In the genomic region with DNA sequence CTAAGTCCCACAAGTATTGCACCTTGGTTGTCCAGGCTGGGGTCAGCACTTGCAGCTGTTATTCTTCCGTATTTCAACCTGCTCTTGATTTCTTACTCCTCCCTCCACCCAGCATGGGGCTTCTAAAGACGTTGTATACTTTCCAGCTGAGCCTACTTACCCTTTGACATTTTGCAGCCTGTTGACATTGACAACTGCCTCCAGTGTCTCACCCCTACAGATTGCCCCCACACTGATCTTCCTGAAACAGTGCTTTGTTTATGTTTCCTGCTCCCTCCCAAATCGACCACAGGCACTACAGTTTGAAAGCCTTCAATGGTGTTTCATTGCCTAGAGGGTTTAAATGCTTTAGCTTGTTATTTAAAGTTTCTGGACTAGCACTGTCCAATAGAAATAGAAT, we compare ENCODE assay signal across 12 cellular contexts. TPM values are rescaled to one million over a fixed set of nuclear protein-coding genes. Genes with fewer than 3 reads are reported as not detected.
DNase-seq lines count a peak whose midpoint lies in the region; ATAC-seq and TF ChIP-seq lines count a peak whose summit lies in the region.
"Had no signal": no experiment of that assay in that cellular context is flagged by ENCODE, and none has a peak within 500 bp of the region (broad histone marks: within the 10 kb centered on the region; RNA-seq: fewer than 3 reads in every experiment).

No MANE protein-coding gene starts in this region.

- peaks cover 62% of the 10 kb centered on the region for H3K4me1 Mint-ChIP-seq in activated CD8-positive, alpha-beta memory T cell treated with anti-CD3 and anti-CD28 coated beads, Interleukin-2, amount 10 ng/mL, durations not matched to agents 7 days and 5 days
- H3K4me1 Mint-ChIP-seq in activated naive CD8-positive, alpha-beta T cell treated with anti-CD3 and anti-CD28 coated beads, Interleukin-2, amount 50 U/mL, for 24 hours, result peaks cover 82% of the 10 kb centered on the region
- peaks cover 52 to 91% of the 10 kb centered on the region in 2 donors for H3K4me1 Mint-ChIP-seq in stimulated activated naive B cell treated with anti-CD40 and anti-IgM and Interleukin-4, amounts not matched to agents 10 μg/mL and 1 μg/mL and 100 μg/mL, for 72 hours

- peaks cover 4% of the 10 kb centered on the region for H3K36me3 Mint-ChIP-seq in activated CD8-positive, alpha-beta memory T cell treated with anti-CD3 and anti-CD28 coated beads, Interleukin-2, amount 10 ng/mL, durations not matched to agents 7 days and 5 days
- no peaks in the 10 kb centered on the region for H3K36me3 Mint-ChIP-seq in activated naive CD8-positive, alpha-beta T cell treated with anti-CD3 and anti-CD28 coated beads, Interleukin-2, amount 50 U/mL, for 24 hours (ENCODE audit: low read depth)
- H3K36me3 Mint-ChIP-seq in stimulated activated naive B cell treated with anti-CD40 and anti-IgM and Interleukin-4, amounts not matched to agents 10 μg/mL and 1 μg/mL and 100 μg/mL, for 72 hours, result peaks cover 4% of the 10 kb centered on the region in 2 donors

- no peak overlapping the region for H3K4me3 Mint-ChIP-seq in activated CD8-positive, alpha-beta memory T cell treated with anti-CD3 and anti-CD28 coated beads, Interleukin-2, amount 10 ng/mL, durations not matched to agents 7 days and 5 days
- peak overlapping the region; percentile 16 for H3K4me3 Mint-ChIP-seq in activated naive CD8-positive, alpha-beta T cell treated with anti-CD3 and anti-CD28 coated beads, Interleukin-2, amount 50 U/mL, for 24 hours
- peak overlapping the region; percentile 52 to 64 for H3K4me3 Mint-ChIP-seq in stimulated activated naive B cell treated with anti-CD40 and anti-IgM and Interleukin-4, amounts not matched to agents 10 μg/mL and 1 μg/mL and 100 μg/mL, for 72 hours

- H3K27me3 Mint-ChIP-seq in activated CD8-positive, alpha-beta memory T cell treated with anti-CD3 and anti-CD28 coated beads, Interleukin-2, amount 10 ng/mL, durations not matched to agents 7 days and 5 days, result no peaks in the 10 kb centered on the region
- H3K27me3 Mint-ChIP-seq in activated naive CD8-positive, alpha-beta T cell treated with anti-CD3 and anti-CD28 coated beads, Interleukin-2, amount 50 U/mL, for 24 hours, result no peaks in the 10 kb centered on the region
- no peaks in the 10 kb centered on the region for H3K27me3 Mint-ChIP-seq in stimulated activated naive B cell treated with anti-CD40 and anti-IgM and Interleukin-4, amounts not matched to agents 10 μg/mL and 1 μg/mL and 100 μg/mL, for 72 hours

- CTCF ChIA-PET in activated CD8-positive, alpha-beta memory T cell treated with anti-CD3 and anti-CD28 coated beads, Interleukin-2, amount 10 ng/mL, durations not matched to agents 7 days and 5 days (lab: Charles Lee), result interaction anchor here (1.1 kb wide), 1 partner anchor 297 kb away, joined by 4 read pairs; no protein-coding TSS in a partner anchor

- no peak for TF ChIP-seq POLR2A in erythroblast (IDR thresholded peaks at IDR 0.05; ENCODE audit: low read length)

- peak overlapping the region; percentile 71 for H3K27ac Mint-ChIP-seq in activated CD8-positive, alpha-beta memory T cell treated with anti-CD3 and anti-CD28 coated beads, Interleukin-2, amount 10 ng/mL, durations not matched to agents 7 days and 5 days
- H3K27ac Mint-ChIP-seq in activated naive CD8-positive, alpha-beta T cell treated with anti-CD3 and anti-CD28 coated beads, Interleukin-2, amount 50 U/mL, for 24 hours, result peak overlapping the region; percentile 65
- peak overlapping the region; percentile 88 for H3K27ac Mint-ChIP-seq in stimulated activated naive B cell treated with anti-CD40 and anti-IgM and Interleukin-4, amounts not matched to agents 10 μg/mL and 1 μg/mL and 100 μg/mL, for 72 hours

- no peak for ATAC-seq in activated CD8-positive, alpha-beta memory T cell treated with anti-CD3 and anti-CD28 coated beads, Interleukin-2, amount 10 ng/mL, durations not matched to agents 7 days and 5 days
- ATAC-seq in activated naive CD8-positive, alpha-beta T cell treated with anti-CD3 and anti-CD28 coated beads, Interleukin-2, amount 50 U/mL, for 24 hours, result peak; percentile 7
- ATAC-seq in stimulated activated naive B cell treated with anti-CD40 and anti-IgM and Interleukin-4, amounts not matched to agents 10 μg/mL and 1 μg/mL and 100 μg/mL, for 72 hours (replicated peaks), result no peak
- no peak for ATAC-seq in GM18868 (IDR thresholded peaks at IDR 0.05; ENCODE audit: unreplicated experiment)

- DNase-seq in activated CD8-positive, alpha-beta memory T cell treated with anti-CD3 and anti-CD28 coated beads, Interleukin-2, amount 10 ng/mL, durations not matched to agents 7 days and 5 days, result peak; percentile 40
- DNase-seq in activated CD8-positive, alpha-beta memory T cell treated with anti-CD3 and anti-CD28 coated beads for 24 hours, result no peak
- DNase-seq in NAMALWA (ENCODE audit: low spot score) (peak; percentile 45), erythroblast (lab: John Stamatoyannopoulos, UW) (no peak)
- DNase-seq in activated naive CD8-positive, alpha-beta T cell treated with anti-CD3 and anti-CD28 coated beads, Interleukin-2, amount 50 U/mL, for 24 hours, result no peak
- DNase-seq in stimulated activated naive B cell treated with anti-CD40 and anti-IgM and Interleukin-4, amounts not matched to agents 10 μg/mL and 1 μg/mL and 100 μg/mL, for 72 hours, result no peak
- no peak for DNase-seq in activated CD4-positive, CD25-positive, alpha-beta regulatory T cell treated with anti-CD3 and anti-CD28 coated beads, Interleukin-2, amount 50 U/mL, for 72 hours
- DNase-seq: NCI-H1092, NCI-H526 treated with DMSO at 0.1 percent for 48 hours, uterus had no signal

- no peaks in the 10 kb centered on the region for H3K9me3 Mint-ChIP-seq in activated CD8-positive, alpha-beta memory T cell treated with anti-CD3 and anti-CD28 coated beads, Interleukin-2, amount 10 ng/mL, durations not matched to agents 7 days and 5 days (ENCODE audit: low read depth)
- no peaks in the 10 kb centered on the region for H3K9me3 Mint-ChIP-seq in activated naive CD8-positive, alpha-beta T cell treated with anti-CD3 and anti-CD28 coated beads, Interleukin-2, amount 50 U/mL, for 24 hours
- peaks cover 0 to 2% of the 10 kb centered on the region in 2 donors for H3K9me3 Mint-ChIP-seq in stimulated activated naive B cell treated with anti-CD40 and anti-IgM and Interleukin-4, amounts not matched to agents 10 μg/mL and 1 μg/mL and 100 μg/mL, for 72 hours
- H3K9me3 Mint-ChIP-seq: nephron had no signal

RNA-seq across cellular contexts. Expression of a gene that starts 56.6 kb away (rescaled TPM):
- not detected for total RNA-seq in activated CD8-positive, alpha-beta memory T cell treated with anti-CD3 and anti-CD28 coated beads, Interleukin-2, amount 10 ng/mL, durations not matched to agents 7 days and 5 days

Comparison
In these comparisons a context has a peak if more than half of its experiments do, and no peak if none do; other contexts are left out.
1. DNase-seq: peak in activated CD8-positive, alpha-beta memory T cell treated with anti-CD3 and anti-CD28 coated beads, Interleukin-2, amount 10 ng/mL, durations not matched to agents 7 days and 5 days (single experiment) and NAMALWA (single experiment); none in activated CD8-positive, alpha-beta memory T cell treated with anti-CD3 and anti-CD28 coated beads for 24 hours (single experiment), activated naive CD8-positive, alpha-beta T cell treated with anti-CD3 and anti-CD28 coated beads, Interleukin-2, amount 50 U/mL, for 24 hours (single experiment), stimulated activated naive B cell treated with anti-CD40 and anti-IgM and Interleukin-4, amounts not matched to agents 10 μg/mL and 1 μg/mL and 100 μg/mL, for 72 hours (single experiment), activated CD4-positive, CD25-positive, alpha-beta regulatory T cell treated with anti-CD3 and anti-CD28 coated beads, Interleukin-2, amount 50 U/mL, for 72 hours (single experiment) and erythroblast (0 of 2).
2. Peak in every context shown above with its lines, with median percentiles within 50 percentile points of each other: H3K27ac Mint-ChIP-seq.